Comparison of ENCODE assay signal across 8 cellular contexts in genomic region chr20:32582659-32583580, GRCh38. TPM values are rescaled to one million over a fixed set of nuclear protein-coding genes. Genes with fewer than 3 reads are reported as not detected.
DNase-seq lines count a peak whose midpoint lies in the region; ATAC-seq, FAIRE-seq and TF ChIP-seq lines count a peak whose summit lies in the region.

No MANE protein-coding gene starts in this region.

- no peak for DNase-seq in A549 (ENCODE audit: low read depth in 1 of 2, low spot score in 1 of 2)
- DNase-seq in GM20000 (ENCODE audit: low spot score), result peak; percentile 77
- peak; percentile 11 for DNase-seq in activated CD4-positive, alpha-beta T cell treated with anti-CD3 and anti-CD28 coated beads, Interleukin-2, amount 10 ng/mL, durations not matched to agents 7 days and 5 days
- DNase-seq in erythroblast (lab: John Stamatoyannopoulos, UW), result peak; percentile 71 to 73
- peak; percentile 65 for DNase-seq in neural crest cell (ENCODE audit: low read depth, low spot score)
- no peak for DNase-seq in NCI-H2107 treated with DMSO at 0.1 percent for 48 hours (lab: John Stamatoyannopoulos, UW; ENCODE audit: unreplicated experiment)
- DNase-seq in MM.1S, result no peak
- DNase-seq in mesenteric fat pad (ENCODE audit: low spot score), result no peak

- no peak for TF ChIP-seq RAD21 in A549 (conservative IDR thresholded peaks at IDR 0.05 in 1 of 2, IDR thresholded peaks at IDR 0.05 in 1 of 2)

- peaks cover 25% of the 10 kb centered on the region for H3K27me3 ChIP-seq in MM.1S (replicated peaks; ENCODE audit: insufficient read depth, low read length)

- peaks cover 24% of the 10 kb centered on the region for H3K27me3 Mint-ChIP-seq in activated CD4-positive, alpha-beta T cell treated with anti-CD3 and anti-CD28 coated beads, Interleukin-2, amount 10 ng/mL, durations not matched to agents 7 days and 5 days
- peaks cover 31% of the 10 kb centered on the region for H3K27me3 Mint-ChIP-seq in neural crest cell (ENCODE audit: low read depth)

- H3K4me2 ChIP-seq in A549 (peak overlapping the region; percentile 99), MM.1S (ENCODE audit: low read depth, low read length) (no peak overlapping the region)

- peak overlapping the region; percentile 61 for H3K4me3 ChIP-seq in A549
- no peak overlapping the region for H3K4me3 ChIP-seq in MM.1S (ENCODE audit: low read length)

- H3K9me3 ChIP-seq in A549 (no peaks in the 10 kb centered on the region), MM.1S (replicated peaks; ENCODE audit: insufficient read depth, low read length) (no peaks in the 10 kb centered on the region)

- CTCF ChIA-PET in A549 (lab: Yijun Ruan, JAX), result interaction anchor here (0.7 kb wide), 1 partner anchor 9 kb away, joined by 3 read pairs; no protein-coding TSS in a partner anchor
- CTCF ChIA-PET in activated CD4-positive, alpha-beta T cell treated with anti-CD3 and anti-CD28 coated beads, Interleukin-2, amount 10 ng/mL, durations not matched to agents 7 days and 5 days (lab: Charles Lee), result no interaction called here

- peaks cover 6% of the 10 kb centered on the region for H3K36me3 Mint-ChIP-seq in activated CD4-positive, alpha-beta T cell treated with anti-CD3 and anti-CD28 coated beads, Interleukin-2, amount 10 ng/mL, durations not matched to agents 7 days and 5 days (ENCODE audit: low read depth)
- no peaks in the 10 kb centered on the region for H3K36me3 Mint-ChIP-seq in neural crest cell (ENCODE audit: low read depth)

- no peak for TF ChIP-seq CTCF in A549 (IDR thresholded peaks at IDR 0.05)
- TF ChIP-seq CTCF in GM20000 (IDR thresholded peaks at IDR 0.05; ENCODE audit: extremely low read depth, missing control alignments), result no peak
- no peak for TF ChIP-seq CTCF in neural crest cell (conservative IDR thresholded peaks at IDR 0.05)
- TF ChIP-seq CTCF in MM.1S (IDR thresholded peaks at IDR 0.05; ENCODE audit: low read length), result no peak

- H3K27ac Mint-ChIP-seq in activated CD4-positive, alpha-beta T cell treated with anti-CD3 and anti-CD28 coated beads, Interleukin-2, amount 10 ng/mL, durations not matched to agents 7 days and 5 days, result no peak overlapping the region
- no peak overlapping the region for H3K27ac Mint-ChIP-seq in neural crest cell (ENCODE audit: unreplicated experiment)

- H3K4me1 Mint-ChIP-seq in activated CD4-positive, alpha-beta T cell treated with anti-CD3 and anti-CD28 coated beads, Interleukin-2, amount 10 ng/mL, durations not matched to agents 7 days and 5 days, result peaks cover 33% of the 10 kb centered on the region
- peaks cover 32% of the 10 kb centered on the region for H3K4me1 Mint-ChIP-seq in neural crest cell

- no peaks in the 10 kb centered on the region for H3K79me2 ChIP-seq in MM.1S (ENCODE audit: low read length)

- no peaks in the 10 kb centered on the region for H3F3A ChIP-seq in MM.1S (ENCODE audit: insufficient read depth, low read length)

- no peak for TF ChIP-seq EP300 in A549 (IDR thresholded peaks at IDR 0.05)

- peak overlapping the region; percentile 67 for H3K4me3 Mint-ChIP-seq in activated CD4-positive, alpha-beta T cell treated with anti-CD3 and anti-CD28 coated beads, Interleukin-2, amount 10 ng/mL, durations not matched to agents 7 days and 5 days
- H3K4me3 Mint-ChIP-seq in neural crest cell, result peak overlapping the region; percentile 65

- no peaks in the 10 kb centered on the region for H4K20me1 ChIP-seq in MM.1S (ENCODE audit: insufficient read depth, low read length)

- no peak for FAIRE-seq in A549 (lab: Jason Lieb, UNC)

- H3K27ac ChIP-seq in A549, result peak overlapping the region; percentile 66 to 92
- H3K27ac ChIP-seq in MM.1S (ENCODE audit: low read length), result no peak overlapping the region

- H3K9me3 Mint-ChIP-seq in activated CD4-positive, alpha-beta T cell treated with anti-CD3 and anti-CD28 coated beads, Interleukin-2, amount 10 ng/mL, durations not matched to agents 7 days and 5 days, result no peaks in the 10 kb centered on the region
- H3K9me3 Mint-ChIP-seq in neural crest cell, result no peaks in the 10 kb centered on the region

- H3K4me1 ChIP-seq in A549, result peaks cover 7% of the 10 kb centered on the region; the same call in 1 of the 3 replicates
- H3K4me1 ChIP-seq in MM.1S (ENCODE audit: low read length), result no peaks in the 10 kb centered on the region

- WGBS in A549 (ENCODE audit: missing lambda C conversion rate), result 68% methylated on average over 8 of the region's 91 CpGs

- no peaks in the 10 kb centered on the region for H3K36me3 ChIP-seq in MM.1S (replicated peaks; ENCODE audit: insufficient read depth, low read length)

- H3K9me2 ChIP-seq in MM.1S (replicated peaks; ENCODE audit: insufficient read depth, low read length), result no peaks in the 10 kb centered on the region

- POLR2A ChIA-PET in A549 (lab: Yijun Ruan, JAX), result no interaction called here
- POLR2A ChIA-PET in activated CD4-positive, alpha-beta T cell treated with anti-CD3 and anti-CD28 coated beads, Interleukin-2, amount 10 ng/mL, durations not matched to agents 7 days and 5 days (lab: Charles Lee), result no interaction called here

- TF ChIP-seq POLR2A in A549 (IDR thresholded peaks at IDR 0.05; ENCODE audit: low read length) (no peak), erythroblast (IDR thresholded peaks at IDR 0.05; ENCODE audit: low read length) (no peak)

- no peak overlapping the region for H3K9ac ChIP-seq in MM.1S (ENCODE audit: low read length)

- H2AFZ ChIP-seq in MM.1S (ENCODE audit: low read length), result no peak overlapping the region

- ATAC-seq in A549, result peak in 1 of 2 experiments; percentile 33; a peak in 3 of 6 replicates

TF ChIP-seq in A549, 52 proteins besides CTCF, POLR2A, EP300 and RAD21:
- no peak for TF ChIP-seq CHD2 (IDR thresholded peaks at IDR 0.05; ENCODE audit: low read length, partially characterized antibody)
- no peak for TF ChIP-seq MYC (IDR thresholded peaks at IDR 0.05; ENCODE audit: borderline replicate concordance, low read length)
- no peak for TF ChIP-seq EHF (CRISPR knock-in tag; IDR thresholded peaks at IDR 0.05)
- TF ChIP-seq EHMT2 (IDR thresholded peaks at IDR 0.05; ENCODE audit: low read depth), result no peak

RNA-seq across cellular contexts. Expression of gene NOL4L, which starts 2.2 kb away (rescaled TPM):
- polyA plus RNA-seq in A549 (2011; rRNA removed) (9.5 and 10.2 TPM in 2 replicates), A549 (2017; fragmentation: RNase III; extraction: RNeasy Plus Mini Kit Qiagen cat#74134 plus additional on column Dnase treatment) (11.8 to 13.8 TPM (median 11.8 TPM) in 3 replicates)
- 13.2 and 16.4 TPM in 2 replicates for polyA plus RNA-seq in A549 (2012; cell fraction: cytosol; rRNA removed)
- 27.6 and 32.9 TPM in 2 replicates for polyA plus RNA-seq in A549 (2012; cell fraction: nucleus; rRNA removed)
- 10.0 and 15.0 TPM in 2 replicates for polyA minus RNA-seq in A549 (2011; rRNA and poly(A)+ RNA removed)
- 10 to 100 TPM; 26.1 to 27.4 TPM for total RNA-seq in activated CD4-positive, alpha-beta T cell treated with anti-CD3 and anti-CD28 coated beads, Interleukin-2, amount 10 ng/mL, durations not matched to agents 7 days and 5 days
- total RNA-seq in neural crest cell (52.3 and 53.6 TPM in 2 replicates), mesenteric fat pad (21.5 TPM)

Comparison
In these comparisons a context has a peak if more than half of its experiments do, and no peak if none do; other contexts are left out.
1. DNase-seq: peak in GM20000 (single experiment), activated CD4-positive, alpha-beta T cell treated with anti-CD3 and anti-CD28 coated beads, Interleukin-2, amount 10 ng/mL, durations not matched to agents 7 days and 5 days (single experiment), erythroblast (2 of 2) and neural crest cell (single experiment); none in A549 (0 of 2), NCI-H2107 treated with DMSO at 0.1 percent for 48 hours (single experiment), MM.1S (single experiment) and mesenteric fat pad (single experiment).